ENCODE assay signal across 11 cellular contexts in the genomic region with DNA sequence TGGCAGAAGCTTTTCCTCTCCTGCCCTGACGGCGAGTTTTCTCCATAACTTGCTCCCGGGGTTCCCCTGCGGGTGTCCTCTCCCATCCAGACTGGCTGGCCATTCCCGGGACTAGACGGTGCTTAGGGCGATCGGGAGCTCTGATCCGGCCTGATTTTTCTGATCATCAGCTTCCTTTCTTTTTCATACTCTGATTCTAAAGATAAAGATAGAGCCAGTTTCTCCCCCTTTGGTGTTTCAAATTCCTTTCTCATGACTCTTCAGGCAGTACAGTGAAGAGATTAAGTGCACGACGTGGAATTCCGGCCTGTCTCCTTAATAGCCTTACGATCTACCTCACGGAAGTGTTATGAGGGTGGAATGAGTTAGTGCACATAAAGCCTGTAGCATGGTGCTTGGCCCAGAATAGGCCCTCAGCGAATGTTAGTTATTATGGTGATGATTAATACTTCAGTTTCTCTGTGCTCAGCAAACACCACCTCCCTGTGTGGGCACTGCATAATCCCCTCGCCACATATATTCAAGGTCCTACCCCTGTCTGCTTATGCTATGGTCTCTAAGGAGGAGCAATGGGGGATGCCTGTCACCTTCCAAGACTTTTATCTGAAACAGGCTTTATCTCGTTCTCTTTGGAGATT.
A peak's percentile ranks its signal among the peaks of the same experiment; 100 is the strongest.
DNase-seq lines count a peak whose midpoint lies in the region; ATAC-seq, FAIRE-seq and TF ChIP-seq lines count a peak whose summit lies in the region.
"Had no signal": no experiment of that assay in that cellular context is flagged by ENCODE, and none has a peak within 500 bp of the region (broad histone marks: within the 10 kb centered on the region; RNA-seq: fewer than 3 reads in every experiment).

No MANE protein-coding gene starts in this region.

- peak; percentile 13 for DNase-seq in H54 (ENCODE audit: insufficient read length, low spot score)
- peak; percentile 86 to 89 for DNase-seq in SJSA1 (ENCODE audit: low read depth in 1 of 2, low spot score in 2 of 2)
- peak; percentile 8 for DNase-seq in fibroblast of the conjunctiva (ENCODE audit: low read depth)
- peak; percentile 100 for DNase-seq in retinal pigment epithelial cell (ENCODE audit: low read depth)
- DNase-seq in NCI-H1048 (lab: John Stamatoyannopoulos, UW): no peak
- DNase-seq in occipital lobe (lab: John Stamatoyannopoulos, UW): no peak
- DNase-seq: NCI-H1092 treated with DMSO at 0.1 percent for 48 hours, transverse colon had no signal

- H3K9me3 ChIP-seq in SJSA1 (replicated peaks): no peaks in the 10 kb centered on the region
- H3K9me3 ChIP-seq: transverse colon had no signal

- H3K4me3 ChIP-seq in SJSA1: peak overlapping the region; percentile 35
- peak overlapping the region; percentile 48 for H3K4me3 ChIP-seq in retinal pigment epithelial cell (ENCODE audit: low read length)
- H3K4me3 ChIP-seq: GM12878, transverse colon had no signal

- H3K27me3 ChIP-seq in SJSA1 (replicated peaks): no peaks in the 10 kb centered on the region
- H3K27me3 ChIP-seq: transverse colon had no signal

- no peak for TF ChIP-seq CTCF in retinal pigment epithelial cell (conservative IDR thresholded peaks at IDR 0.05; ENCODE audit: low read depth, low read length)

- no peak for ATAC-seq in HG02759 (IDR thresholded peaks at IDR 0.05; ENCODE audit: unreplicated experiment)
- no peak for ATAC-seq in HG02840 (IDR thresholded peaks at IDR 0.05; ENCODE audit: low FRiP score, unreplicated experiment)
- ATAC-seq: GM12878 had no signal

- no peak for TF ChIP-seq POLR2A in H54 (IDR thresholded peaks at IDR 0.05; ENCODE audit: low read depth, low read length)

- H3K36me3 ChIP-seq in SJSA1: no peaks in the 10 kb centered on the region
- H3K36me3 ChIP-seq: transverse colon had no signal

- peak; percentile 78 for FAIRE-seq in H54 (lab: Jason Lieb, UNC)
- FAIRE-seq: GM12878 had no signal

- peak overlapping the region; percentile 88 for H3K27ac ChIP-seq in SJSA1
- H3K27ac ChIP-seq: transverse colon had no signal

- peaks cover 25% of the 10 kb centered on the region for H3K4me1 ChIP-seq in SJSA1 (replicated peaks)
- H3K4me1 ChIP-seq: transverse colon had no signal

Comparison
In these comparisons a context has a peak if more than half of its experiments do, and no peak if none do; other contexts are left out.
1. DNase-seq: peak in H54 (single experiment), SJSA1 (2 of 2), fibroblast of the conjunctiva (single experiment) and retinal pigment epithelial cell (single experiment); none in NCI-H1048 (single experiment) and occipital lobe (single experiment).